In genomic region chr12:94458882-94459772, GRCh38 we compare ENCODE assay signal across 1 cellular context.
TF ChIP-seq lines count a peak whose summit lies in the region.

No MANE protein-coding gene starts in this region.

TF ChIP-seq in GM23338, 12 proteins besides CTCF, POLR2A, EP300 and RAD21 (continued from another document):
- TF ChIP-seq, protein P1, sequence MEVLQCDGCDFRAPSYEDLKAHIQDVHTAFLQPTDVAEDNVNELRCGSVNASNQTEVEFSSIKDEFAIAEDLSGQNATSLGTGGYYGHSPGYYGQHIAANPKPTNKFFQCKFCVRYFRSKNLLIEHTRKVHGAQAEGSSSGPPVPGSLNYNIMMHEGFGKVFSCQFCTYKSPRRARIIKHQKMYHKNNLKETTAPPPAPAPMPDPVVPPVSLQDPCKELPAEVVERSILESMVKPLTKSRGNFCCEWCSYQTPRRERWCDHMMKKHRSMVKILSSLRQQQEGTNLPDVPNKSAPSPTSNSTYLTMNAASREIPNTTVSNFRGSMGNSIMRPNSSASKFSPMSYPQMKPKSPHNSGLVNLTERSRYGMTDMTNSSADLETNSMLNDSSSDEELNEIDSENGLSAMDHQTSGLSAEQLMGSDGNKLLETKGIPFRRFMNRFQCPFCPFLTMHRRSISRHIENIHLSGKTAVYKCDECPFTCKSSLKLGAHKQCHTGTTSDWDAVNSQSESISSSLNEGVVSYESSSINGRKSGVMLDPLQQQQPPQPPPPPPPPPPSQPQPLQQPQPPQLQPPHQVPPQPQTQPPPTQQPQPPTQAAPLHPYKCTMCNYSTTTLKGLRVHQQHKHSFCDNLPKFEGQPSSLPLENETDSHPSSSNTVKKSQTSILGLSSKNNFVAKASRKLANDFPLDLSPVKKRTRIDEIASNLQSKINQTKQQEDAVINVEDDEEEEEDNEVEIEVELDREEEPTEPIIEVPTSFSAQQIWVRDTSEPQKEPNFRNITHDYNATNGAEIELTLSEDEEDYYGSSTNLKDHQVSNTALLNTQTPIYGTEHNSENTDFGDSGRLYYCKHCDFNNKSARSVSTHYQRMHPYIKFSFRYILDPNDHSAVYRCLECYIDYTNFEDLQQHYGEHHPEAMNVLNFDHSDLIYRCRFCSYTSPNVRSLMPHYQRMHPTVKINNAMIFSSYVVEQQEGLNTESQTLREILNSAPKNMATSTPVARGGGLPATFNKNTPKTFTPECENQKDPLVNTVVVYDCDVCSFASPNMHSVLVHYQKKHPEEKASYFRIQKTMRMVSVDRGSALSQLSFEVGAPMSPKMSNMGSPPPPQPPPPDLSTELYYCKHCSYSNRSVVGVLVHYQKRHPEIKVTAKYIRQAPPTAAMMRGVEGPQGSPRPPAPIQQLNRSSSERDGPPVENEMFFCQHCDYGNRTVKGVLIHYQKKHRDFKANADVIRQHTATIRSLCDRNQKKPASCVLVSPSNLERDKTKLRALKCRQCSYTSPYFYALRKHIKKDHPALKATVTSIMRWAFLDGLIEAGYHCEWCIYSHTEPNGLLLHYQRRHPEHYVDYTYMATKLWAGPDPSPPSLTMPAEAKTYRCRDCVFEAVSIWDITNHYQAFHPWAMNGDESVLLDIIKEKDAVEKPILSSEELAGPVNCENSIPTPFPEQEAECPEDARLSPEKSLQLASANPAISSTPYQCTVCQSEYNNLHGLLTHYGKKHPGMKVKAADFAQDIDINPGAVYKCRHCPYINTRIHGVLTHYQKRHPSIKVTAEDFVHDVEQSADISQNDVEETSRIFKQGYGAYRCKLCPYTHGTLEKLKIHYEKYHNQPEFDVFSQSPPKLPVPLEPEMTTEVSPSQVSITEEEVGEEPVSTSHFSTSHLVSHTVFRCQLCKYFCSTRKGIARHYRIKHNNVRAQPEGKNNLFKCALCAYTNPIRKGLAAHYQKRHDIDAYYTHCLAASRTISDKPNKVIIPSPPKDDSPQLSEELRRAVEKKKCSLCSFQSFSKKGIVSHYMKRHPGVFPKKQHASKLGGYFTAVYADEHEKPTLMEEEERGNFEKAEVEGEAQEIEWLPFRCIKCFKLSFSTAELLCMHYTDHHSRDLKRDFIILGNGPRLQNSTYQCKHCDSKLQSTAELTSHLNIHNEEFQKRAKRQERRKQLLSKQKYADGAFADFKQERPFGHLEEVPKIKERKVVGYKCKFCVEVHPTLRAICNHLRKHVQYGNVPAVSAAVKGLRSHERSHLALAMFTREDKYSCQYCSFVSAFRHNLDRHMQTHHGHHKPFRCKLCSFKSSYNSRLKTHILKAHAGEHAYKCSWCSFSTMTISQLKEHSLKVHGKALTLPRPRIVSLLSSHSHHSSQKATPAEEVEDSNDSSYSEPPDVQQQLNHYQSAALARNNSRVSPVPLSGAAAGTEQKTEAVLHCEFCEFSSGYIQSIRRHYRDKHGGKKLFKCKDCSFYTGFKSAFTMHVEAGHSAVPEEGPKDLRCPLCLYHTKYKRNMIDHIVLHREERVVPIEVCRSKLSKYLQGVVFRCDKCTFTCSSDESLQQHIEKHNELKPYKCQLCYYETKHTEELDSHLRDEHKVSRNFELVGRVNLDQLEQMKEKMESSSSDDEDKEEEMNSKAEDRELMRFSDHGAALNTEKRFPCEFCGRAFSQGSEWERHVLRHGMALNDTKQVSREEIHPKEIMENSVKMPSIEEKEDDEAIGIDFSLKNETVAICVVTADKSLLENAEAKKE (CRISPR knock-in tag; IDR thresholded peaks at IDR 0.05) = no peak
- TF ChIP-seq STAT1 (IDR thresholded peaks at IDR 0.05; ENCODE audit: unreplicated experiment) = no peak
TF ChIP-seq in GM23338: peak in this region for 0.
